In genomic region chr7:130699686-130700085, GRCh38 we compare ENCODE assay signal across 1 cellular context.
TF ChIP-seq lines count a peak whose summit lies in the region.

No MANE protein-coding gene starts in this region.

TF ChIP-seq in K562, 482 proteins besides CTCF, POLR2A, EP300 and RAD21:
- no peak for TF ChIP-seq MCM7 (IDR thresholded peaks at IDR 0.05)
- TF ChIP-seq CEBPG (CRISPR knock-in tag; IDR thresholded peaks at IDR 0.05) = no peak
- TF ChIP-seq CEBPG (tag; conservative IDR thresholded peaks at IDR 0.05 in 1 of 2, IDR thresholded peaks at IDR 0.05 in 1 of 2) = peak in 1 of 2 experiments; percentile 61; a peak in 2 of 4 replicates
- peak; percentile 33; the same call in 1 of the 2 replicates for TF ChIP-seq ATF3 (IDR thresholded peaks at IDR 0.05)
- no peak for TF ChIP-seq ATF3 (CRISPR knock-in tag; conservative IDR thresholded peaks at IDR 0.05)
- TF ChIP-seq USF2 (CRISPR knock-in tag; IDR thresholded peaks at IDR 0.05) = peak; percentile 69
- TF ChIP-seq CREM (IDR thresholded peaks at IDR 0.05; ENCODE audit: low read depth) = 0 out of 2 replicates have a peak, but pooled peaks have one; percentile 13
- TF ChIP-seq ZBTB2 (IDR thresholded peaks at IDR 0.05) = no peak
- TF ChIP-seq RERE (CRISPR knock-in tag; IDR thresholded peaks at IDR 0.05; ENCODE audit: borderline replicate concordance) = no peak
- no peak for TF ChIP-seq ZNF592 (IDR thresholded peaks at IDR 0.05)
- TF ChIP-seq EP400 (IDR thresholded peaks at IDR 0.05) = no peak
- no peak for TF ChIP-seq ZNF785 (CRISPR knock-in tag; IDR thresholded peaks at IDR 0.05)
- TF ChIP-seq ZBTB43 (CRISPR knock-in tag; IDR thresholded peaks at IDR 0.05) = no peak
- no peak for TF ChIP-seq HDAC2 (IDR thresholded peaks at IDR 0.05)
- peak; percentile 31; the same call in 1 of the 2 replicates for TF ChIP-seq RAD51 (IDR thresholded peaks at IDR 0.05; ENCODE audit: borderline replicate concordance, low read depth)
- no peak for TF ChIP-seq CEBPB (tag; IDR thresholded peaks at IDR 0.05)
